7 cellular contexts compared by ENCODE assay signal in genomic region chr5:6632324-6632930, GRCh38. TPM values are rescaled to one million over a fixed set of nuclear protein-coding genes. Genes with fewer than 3 reads are reported as not detected.
A peak's percentile ranks its signal among the peaks of the same experiment; 100 is the strongest.
DNase-seq lines count a peak whose midpoint lies in the region; ATAC-seq and TF ChIP-seq lines count a peak whose summit lies in the region.

No MANE protein-coding gene starts in this region.

- ATAC-seq in GM21576 (IDR thresholded peaks at IDR 0.05; ENCODE audit: unreplicated experiment) (peak; percentile 11), gastrocnemius medialis (peak; percentile 27 to 44)

- intact Hi-C loops in activated T-helper 2 cell treated with anti-CD3 and anti-CD28 coated beads, Interferon-gamma antibody, Interleukin-2, Interleukin-4, amounts not matched to agents 10 μg/mL and 5 μg/mL and 100 μg/mL, durations not matched to agents 14 hours and 24 hours and 36 hours (cut with micrococcal nuclease) = loop anchor here (2.0 to 10.0 kb wide), 4 partner anchors 104 to 1232 kb away; partner anchors contain the start of genes FASTKD3, ICE1 and MTRR
- intact Hi-C loops in gastrocnemius medialis (cut with DNase I; ENCODE audit: low total_unique reads) = loop anchor here (2.0 to 10.0 kb wide), 2 partner anchors 72 to 1138 kb away; no protein-coding TSS in a partner anchor

- peak overlapping the region; percentile 94 for H3K4me3 Mint-ChIP-seq in activated T-helper 2 cell treated with anti-CD3 and anti-CD28 coated beads, Interferon-gamma antibody, Interleukin-2, Interleukin-4, amounts not matched to agents 10 μg/mL and 5 μg/mL and 100 μg/mL, durations not matched to agents 14 hours and 24 hours and 36 hours (ENCODE audit: low read depth)

- H3K9me3 ChIP-seq in right atrium auricular region (no peaks in the 10 kb centered on the region), gastrocnemius medialis (no peaks in the 10 kb centered on the region)

- H3K4me3 ChIP-seq in right atrium auricular region (peak overlapping the region; percentile 92 to 94), gastrocnemius medialis (peak overlapping the region; percentile 76 to 87 (median 85))

- TF ChIP-seq CTCF in GM12872 (IDR thresholded peaks at IDR 0.05; ENCODE audit: insufficient read depth, low read depth, low read length) = 0 out of 3 replicates have a peak, but pooled peaks have one; percentile 13
- TF ChIP-seq CTCF in right atrium auricular region (IDR thresholded peaks at IDR 0.05) = no peak
- TF ChIP-seq CTCF in gastrocnemius medialis (IDR thresholded peaks at IDR 0.05 in 4 of 5, conservative IDR thresholded peaks at IDR 0.05 in 1 of 5) = no peak

- in situ Hi-C loops in gastrocnemius medialis (cut with MboI; ENCODE audit: low sequenced_read_pairs in 4 of 4) = loop anchor here in 2 of 4 donors (5.0 to 25.0 kb wide), 4 partner anchors 82 to 1230 kb away; partner anchors contain the start of genes CFAP90 (in 2 of the 2), FASTKD3 (in 2 of the 2), MTRR (in 2 of the 2) and TENT4A (in 1 of the 2)

- no peaks in the 10 kb centered on the region for H3K9me3 Mint-ChIP-seq in activated T-helper 2 cell treated with anti-CD3 and anti-CD28 coated beads, Interferon-gamma antibody, Interleukin-2, Interleukin-4, amounts not matched to agents 10 μg/mL and 5 μg/mL and 100 μg/mL, durations not matched to agents 14 hours and 24 hours and 36 hours

- H3K4me1 Mint-ChIP-seq in activated T-helper 2 cell treated with anti-CD3 and anti-CD28 coated beads, Interferon-gamma antibody, Interleukin-2, Interleukin-4, amounts not matched to agents 10 μg/mL and 5 μg/mL and 100 μg/mL, durations not matched to agents 14 hours and 24 hours and 36 hours (ENCODE audit: low read depth) = peaks cover 28% of the 10 kb centered on the region

- DNase-seq in HuH-7 (ENCODE audit: low spot score) (peak; percentile 15), right atrium auricular region (ENCODE audit: low spot score) (no peak), gastrocnemius medialis (peak in 1 of 2 donors; percentile 23), epidermal melanocyte (ENCODE audit: insufficient read length, low spot score) (no peak)
- no peak for DNase-seq in activated T-helper 2 cell treated with anti-CD3 and anti-CD28 coated beads, Interferon-gamma antibody, Interleukin-2, Interleukin-4, amounts not matched to agents 10 μg/mL and 5 μg/mL and 100 μg/mL, durations not matched to agents 14 hours and 24 hours and 36 hours (ENCODE audit: low spot score)

- no peaks in the 10 kb centered on the region for H3K27me3 Mint-ChIP-seq in activated T-helper 2 cell treated with anti-CD3 and anti-CD28 coated beads, Interferon-gamma antibody, Interleukin-2, Interleukin-4, amounts not matched to agents 10 μg/mL and 5 μg/mL and 100 μg/mL, durations not matched to agents 14 hours and 24 hours and 36 hours (ENCODE audit: low read depth)

- H3K27ac Mint-ChIP-seq in activated T-helper 2 cell treated with anti-CD3 and anti-CD28 coated beads, Interferon-gamma antibody, Interleukin-2, Interleukin-4, amounts not matched to agents 10 μg/mL and 5 μg/mL and 100 μg/mL, durations not matched to agents 14 hours and 24 hours and 36 hours = peak overlapping the region; percentile 98

- no peak for TF ChIP-seq POLR2A in gastrocnemius medialis (IDR thresholded peaks at IDR 0.05)

- no peaks in the 10 kb centered on the region for H3K27me3 ChIP-seq in right atrium auricular region
- no peaks in the 10 kb centered on the region for H3K27me3 ChIP-seq in gastrocnemius medialis

- H3K27ac ChIP-seq in right atrium auricular region (peak overlapping the region; percentile 95), gastrocnemius medialis (peak overlapping the region; percentile 84 to 95 (median 90))

- H3K36me3 Mint-ChIP-seq in activated T-helper 2 cell treated with anti-CD3 and anti-CD28 coated beads, Interferon-gamma antibody, Interleukin-2, Interleukin-4, amounts not matched to agents 10 μg/mL and 5 μg/mL and 100 μg/mL, durations not matched to agents 14 hours and 24 hours and 36 hours (ENCODE audit: low read depth) = peaks cover 47% of the 10 kb centered on the region

- peaks cover 0 to 26% of the 10 kb centered on the region in 2 donors for H3K4me1 ChIP-seq in right atrium auricular region
- peaks cover 20 to 26% of the 10 kb centered on the region in 2 donors for H3K4me1 ChIP-seq in gastrocnemius medialis

- H3K36me3 ChIP-seq in right atrium auricular region = peaks cover 20% of the 10 kb centered on the region
- peaks cover 0 to 33% of the 10 kb centered on the region in 2 donors for H3K36me3 ChIP-seq in gastrocnemius medialis

RNA-seq across cellular contexts. Expression of gene NSUN2, which starts 0.4 kb away (rescaled TPM):
- 124 and 125 TPM in 2 replicates for total RNA-seq in activated T-helper 2 cell treated with anti-CD3 and anti-CD28 coated beads, Interferon-gamma antibody, Interleukin-2, Interleukin-4, amounts not matched to agents 10 μg/mL and 5 μg/mL and 100 μg/mL, durations not matched to agents 14 hours and 24 hours and 36 hours
- total RNA-seq in right atrium auricular region (10 to 100 TPM; 21.2 to 21.4 TPM), gastrocnemius medialis (10 to 100 TPM; 29.4 to 45.9 (median 38.0) TPM)

RNA-seq across cellular contexts. Expression of gene SRD5A1, which starts 0.8 kb away (rescaled TPM):
- 15.3 and 16.0 TPM in 2 replicates for total RNA-seq in activated T-helper 2 cell treated with anti-CD3 and anti-CD28 coated beads, Interferon-gamma antibody, Interleukin-2, Interleukin-4, amounts not matched to agents 10 μg/mL and 5 μg/mL and 100 μg/mL, durations not matched to agents 14 hours and 24 hours and 36 hours
- total RNA-seq in right atrium auricular region = 1 to 10 TPM in 1 of 2 donors, under 1 TPM in 1; 0.67 to 1.2 TPM
- 1 to 10 TPM in 3 of 4 donors, under 1 TPM in 1; 0.75 to 4.3 (median 3.3) TPM for total RNA-seq in gastrocnemius medialis
